Comparison of ENCODE assay signal across 16 cellular contexts in genomic region chr1:185193756-185194155, GRCh38. TPM values are rescaled to one million over a fixed set of nuclear protein-coding genes. Genes with fewer than 3 reads are reported as not detected.
A peak's percentile ranks its signal among the peaks of the same experiment; 100 is the strongest.
DNase-seq lines count a peak whose midpoint lies in the region; ATAC-seq lines count a peak whose summit lies in the region.
"Had no signal": no experiment of that assay in that cellular context is flagged by ENCODE, and none has a peak within 500 bp of the region (broad histone marks: within the 10 kb centered on the region; RNA-seq: fewer than 3 reads in every experiment).

No MANE protein-coding gene starts in this region.

- peak; percentile 19 for DNase-seq in RPMI7951 (ENCODE audit: low read depth)
- DNase-seq in foreskin melanocyte, result peak; percentile 94
- no peak for DNase-seq in NCI-H1417 treated with DMSO at 0.1 percent for 48 hours (lab: John Stamatoyannopoulos, UW)
- DNase-seq in activated CD4-positive, alpha-beta T cell treated with anti-CD3 and anti-CD28 coated beads, Interleukin-2, amount 50 U/mL, for 48 hours, result no peak
- DNase-seq: 8988T; ACHN; BE2C; C1 segment of cervical spinal cord; Caco-2; Calu3; CD4-positive, alpha-beta memory T cell; CD4-positive, CD25-positive, alpha-beta regulatory T cell; CD8-positive, alpha-beta memory T cell; DMS79 treated with DMSO at 0.1 percent for 48 hours; GF-D8 had no signal

- no peak for ATAC-seq in HG02759 (IDR thresholded peaks at IDR 0.05; ENCODE audit: unreplicated experiment)

RNA-seq across cellular contexts. Expression of gene SWT1, which starts 36.8 kb away (rescaled TPM):
- total RNA-seq in RPMI7951 (2014; rRNA removed; shearing (Covaris generic)), result 3.4 and 4.7 TPM in 2 replicates

RNA-seq across cellular contexts. Expression of gene TRMT1L, which starts 37.0 kb away (rescaled TPM):
- total RNA-seq in RPMI7951 (2014; rRNA removed; shearing (Covaris generic)), result 19.2 and 20.4 TPM in 2 replicates

Comparison
In these comparisons a context has a peak if more than half of its experiments do, and no peak if none do; other contexts are left out.
1. DNase-seq: peak in RPMI7951 (single experiment) and foreskin melanocyte (single experiment); none in NCI-H1417 treated with DMSO at 0.1 percent for 48 hours (single experiment) and activated CD4-positive, alpha-beta T cell treated with anti-CD3 and anti-CD28 coated beads, Interleukin-2, amount 50 U/mL, for 48 hours (0 of 2).